1 cellular context compared by ENCODE assay signal in genomic region chr17:50026901-50027638, GRCh38.
TF ChIP-seq lines count a peak whose summit lies in the region.

No MANE protein-coding gene starts in this region.

TF ChIP-seq in HepG2, 621 proteins besides CTCF, POLR2A, EP300 and RAD21 (continued from another document):
- TF ChIP-seq, protein P1, sequence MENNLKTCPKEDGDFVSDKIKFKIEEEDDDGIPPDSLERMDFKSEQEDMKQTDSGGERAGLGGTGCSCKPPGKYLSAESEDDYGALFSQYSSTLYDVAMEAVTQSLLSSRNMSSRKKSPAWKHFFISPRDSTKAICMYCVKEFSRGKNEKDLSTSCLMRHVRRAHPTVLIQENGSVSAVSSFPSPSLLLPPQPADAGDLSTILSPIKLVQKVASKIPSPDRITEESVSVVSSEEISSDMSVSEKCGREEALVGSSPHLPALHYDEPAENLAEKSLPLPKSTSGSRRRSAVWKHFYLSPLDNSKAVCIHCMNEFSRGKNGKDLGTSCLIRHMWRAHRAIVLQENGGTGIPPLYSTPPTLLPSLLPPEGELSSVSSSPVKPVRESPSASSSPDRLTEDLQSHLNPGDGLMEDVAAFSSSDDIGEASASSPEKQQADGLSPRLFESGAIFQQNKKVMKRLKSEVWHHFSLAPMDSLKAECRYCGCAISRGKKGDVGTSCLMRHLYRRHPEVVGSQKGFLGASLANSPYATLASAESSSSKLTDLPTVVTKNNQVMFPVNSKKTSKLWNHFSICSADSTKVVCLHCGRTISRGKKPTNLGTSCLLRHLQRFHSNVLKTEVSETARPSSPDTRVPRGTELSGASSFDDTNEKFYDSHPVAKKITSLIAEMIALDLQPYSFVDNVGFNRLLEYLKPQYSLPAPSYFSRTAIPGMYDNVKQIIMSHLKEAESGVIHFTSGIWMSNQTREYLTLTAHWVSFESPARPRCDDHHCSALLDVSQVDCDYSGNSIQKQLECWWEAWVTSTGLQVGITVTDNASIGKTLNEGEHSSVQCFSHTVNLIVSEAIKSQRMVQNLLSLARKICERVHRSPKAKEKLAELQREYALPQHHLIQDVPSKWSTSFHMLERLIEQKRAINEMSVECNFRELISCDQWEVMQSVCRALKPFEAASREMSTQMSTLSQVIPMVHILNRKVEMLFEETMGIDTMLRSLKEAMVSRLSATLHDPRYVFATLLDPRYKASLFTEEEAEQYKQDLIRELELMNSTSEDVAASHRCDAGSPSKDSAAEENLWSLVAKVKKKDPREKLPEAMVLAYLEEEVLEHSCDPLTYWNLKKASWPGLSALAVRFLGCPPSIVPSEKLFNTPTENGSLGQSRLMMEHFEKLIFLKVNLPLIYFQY (CRISPR knock-in tag; IDR thresholded peaks at IDR 0.05; ENCODE audit: borderline replicate concordance) = 0 out of 2 replicates have a peak, but pooled peaks have one; percentile 29
- 0 out of 2 replicates have a peak, but pooled peaks have one; percentile 16 for TF ChIP-seq ZNF605 (CRISPR knock-in tag; IDR thresholded peaks at IDR 0.05)
- no peak for TF ChIP-seq ZMAT3 (CRISPR knock-in tag; conservative IDR thresholded peaks at IDR 0.05)
- TF ChIP-seq, protein P2, sequence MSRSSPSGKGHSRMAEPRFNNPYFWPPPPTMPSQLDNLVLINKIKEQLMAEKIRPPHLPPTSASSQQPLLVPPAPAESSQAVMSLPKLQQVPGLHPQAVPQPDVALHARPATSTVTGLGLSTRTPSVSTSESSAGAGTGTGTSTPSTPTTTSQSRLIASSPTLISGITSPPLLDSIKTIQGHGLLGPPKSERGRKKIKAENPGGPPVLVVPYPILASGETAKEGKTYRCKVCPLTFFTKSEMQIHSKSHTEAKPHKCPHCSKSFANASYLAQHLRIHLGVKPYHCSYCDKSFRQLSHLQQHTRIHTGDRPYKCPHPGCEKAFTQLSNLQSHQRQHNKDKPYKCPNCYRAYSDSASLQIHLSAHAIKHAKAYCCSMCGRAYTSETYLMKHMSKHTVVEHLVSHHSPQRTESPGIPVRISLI (CRISPR knock-in tag; IDR thresholded peaks at IDR 0.05; ENCODE audit: borderline replicate concordance) = no peak
- 0 out of 2 replicates have a peak, but pooled peaks have one; percentile 51 for TF ChIP-seq HMG20B (CRISPR knock-in tag; conservative IDR thresholded peaks at IDR 0.05)
- TF ChIP-seq ZNF782 (CRISPR knock-in tag; IDR thresholded peaks at IDR 0.05; ENCODE audit: borderline replicate concordance) = no peak
- TF ChIP-seq BORCS8-MEF2B (CRISPR knock-in tag; IDR thresholded peaks at IDR 0.05) = 0 out of 2 replicates have a peak, but pooled peaks have one; percentile 24
- TF ChIP-seq, protein P3, sequence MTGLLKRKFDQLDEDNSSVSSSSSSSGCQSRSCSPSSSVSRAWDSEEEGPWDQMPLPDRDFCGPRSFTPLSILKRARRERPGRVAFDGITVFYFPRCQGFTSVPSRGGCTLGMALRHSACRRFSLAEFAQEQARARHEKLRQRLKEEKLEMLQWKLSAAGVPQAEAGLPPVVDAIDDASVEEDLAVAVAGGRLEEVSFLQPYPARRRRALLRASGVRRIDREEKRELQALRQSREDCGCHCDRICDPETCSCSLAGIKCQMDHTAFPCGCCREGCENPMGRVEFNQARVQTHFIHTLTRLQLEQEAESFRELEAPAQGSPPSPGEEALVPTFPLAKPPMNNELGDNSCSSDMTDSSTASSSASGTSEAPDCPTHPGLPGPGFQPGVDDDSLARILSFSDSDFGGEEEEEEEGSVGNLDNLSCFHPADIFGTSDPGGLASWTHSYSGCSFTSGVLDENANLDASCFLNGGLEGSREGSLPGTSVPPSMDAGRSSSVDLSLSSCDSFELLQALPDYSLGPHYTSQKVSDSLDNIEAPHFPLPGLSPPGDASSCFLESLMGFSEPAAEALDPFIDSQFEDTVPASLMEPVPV (CRISPR knock-in tag; IDR thresholded peaks at IDR 0.05) = no peak
- TF ChIP-seq ZNF75D (CRISPR knock-in tag; IDR thresholded peaks at IDR 0.05; ENCODE audit: borderline replicate concordance) = no peak
- 0 out of 2 replicates have a peak, but pooled peaks have one; percentile 3 for TF ChIP-seq TMF1 (CRISPR knock-in tag; IDR thresholded peaks at IDR 0.05; ENCODE audit: low read depth)
- peak; percentile 18; the same call in 1 of the 2 replicates for TF ChIP-seq PATZ1 (CRISPR knock-in tag; IDR thresholded peaks at IDR 0.05)
- peak; percentile 29; the same call in 1 of the 2 replicates for TF ChIP-seq ZNF891 (CRISPR knock-in tag; IDR thresholded peaks at IDR 0.05)
- no peak for TF ChIP-seq ZEB1 (IDR thresholded peaks at IDR 0.05; ENCODE audit: insufficient replicate concordance, low read depth)
- TF ChIP-seq, protein P4, sequence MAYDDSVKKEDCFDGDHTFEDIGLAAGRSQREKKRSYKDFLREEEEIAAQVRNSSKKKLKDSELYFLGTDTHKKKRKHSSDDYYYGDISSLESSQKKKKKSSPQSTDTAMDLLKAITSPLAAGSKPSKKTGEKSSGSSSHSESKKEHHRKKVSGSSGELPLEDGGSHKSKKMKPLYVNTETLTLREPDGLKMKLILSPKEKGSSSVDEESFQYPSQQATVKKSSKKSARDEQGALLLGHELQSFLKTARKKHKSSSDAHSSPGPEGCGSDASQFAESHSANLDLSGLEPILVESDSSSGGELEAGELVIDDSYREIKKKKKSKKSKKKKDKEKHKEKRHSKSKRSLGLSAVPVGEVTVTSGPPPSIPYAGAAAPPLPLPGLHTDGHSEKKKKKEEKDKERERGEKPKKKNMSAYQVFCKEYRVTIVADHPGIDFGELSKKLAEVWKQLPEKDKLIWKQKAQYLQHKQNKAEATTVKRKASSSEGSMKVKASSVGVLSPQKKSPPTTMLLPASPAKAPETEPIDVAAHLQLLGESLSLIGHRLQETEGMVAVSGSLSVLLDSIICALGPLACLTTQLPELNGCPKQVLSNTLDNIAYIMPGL (CRISPR knock-in tag; IDR thresholded peaks at IDR 0.05; ENCODE audit: borderline replicate concordance in 1 of 2, low read depth in 1 of 2) = 0 out of 4 replicates have a peak, but pooled peaks of 1 of the 2 experiments have one; percentile 52
- no peak for TF ChIP-seq ZFP82 (CRISPR knock-in tag; IDR thresholded peaks at IDR 0.05; ENCODE audit: borderline replicate concordance)
- TF ChIP-seq STAG1 (CRISPR knock-in tag; IDR thresholded peaks at IDR 0.05) = peak; percentile 80
- TF ChIP-seq ZBTB10 (CRISPR knock-in tag; IDR thresholded peaks at IDR 0.05; ENCODE audit: borderline replicate concordance) = no peak
